ENCODE assay signal across 17 cellular contexts in genomic region chr12:118337194-118337838, GRCh38. TPM values are rescaled to one million over a fixed set of nuclear protein-coding genes. Genes with fewer than 3 reads are reported as not detected.
DNase-seq lines count a peak whose midpoint lies in the region; ATAC-seq, FAIRE-seq and TF ChIP-seq lines count a peak whose summit lies in the region.
"Had no signal": no experiment of that assay in that cellular context is flagged by ENCODE, and none has a peak within 500 bp of the region (broad histone marks: within the 10 kb centered on the region; RNA-seq: fewer than 3 reads in every experiment).

No MANE protein-coding gene starts in this region.

- ATAC-seq in K562 = no peak
- no peak for ATAC-seq in memory B cell (ENCODE audit: low read depth)
- no peak for ATAC-seq in stimulated activated naive B cell treated with anti-CD40 and anti-IgM and Interleukin-4, amounts not matched to agents 10 μg/mL and 1 μg/mL and 100 μg/mL, for 72 hours (replicated peaks)
- no peak for ATAC-seq in HG02885 (IDR thresholded peaks at IDR 0.05; ENCODE audit: poor library complexity, unreplicated experiment)

- CTCF ChIA-PET in K562 (lab: Yijun Ruan, JAX; ENCODE audit: low intra/inter-chr PET ratio) = no interaction called here

- H3K27ac Mint-ChIP-seq in HFFc6 (peak overlapping the region; percentile 69), memory B cell (peak overlapping the region; percentile 60)
- no peak overlapping the region for H3K27ac Mint-ChIP-seq in stimulated activated naive B cell treated with anti-CD40 and anti-IgM and Interleukin-4, amounts not matched to agents 10 μg/mL and 1 μg/mL and 100 μg/mL, for 72 hours
- H3K27ac Mint-ChIP-seq: activated T-helper 2 cell treated with anti-CD3 and anti-CD28 coated beads, Interferon-gamma antibody, Interleukin-2, Interleukin-4, amounts not matched to agents 10 μg/mL and 5 μg/mL and 100 μg/mL, durations not matched to agents 14 hours and 24 hours and 36 hours had no signal

- in situ Hi-C loops in K562 (cut with MboI) = no loop called here

- no peak for TF ChIP-seq RAD21 in K562 (CRISPR knock-in tag; conservative IDR thresholded peaks at IDR 0.05 in 1 of 2, IDR thresholded peaks at IDR 0.05 in 1 of 2)

- no peaks in the 10 kb centered on the region for H3K9me1 ChIP-seq in K562 (ENCODE audit: control insufficient read depth, insufficient read depth, low read length)

- WGBS in K562 (ENCODE audit: insufficient coverage, low coverage, missing lambda C conversion rate) = 79% methylated on average over 6 of the region's 6 CpGs

- H3K79me2 ChIP-seq in K562 (ENCODE audit: control insufficient read depth, insufficient read depth, low read length) = peaks cover 74% of the 10 kb centered on the region

- TF ChIP-seq EP300 in K562 (IDR thresholded peaks at IDR 0.05; ENCODE audit: low read length) = no peak

- TF ChIP-seq CTCF in AG10803 (conservative IDR thresholded peaks at IDR 0.05; ENCODE audit: low read length) (no peak), HFFc6 (IDR thresholded peaks at IDR 0.05) (no peak), K562 (IDR thresholded peaks at IDR 0.05 in 2 of 3, conservative IDR thresholded peaks at IDR 0.05 in 1 of 3; ENCODE audit: insufficient read depth in 2 of 3, low read depth in 1 of 3, low read length in 3 of 3) (no peak)

- POLR2A ChIA-PET in K562 (lab: Yijun Ruan, JAX) = interaction anchor here (0.9 to 2.3 kb wide), 2 partner anchors 9 to 20 kb away, joined by 3 to 7 read pairs; no protein-coding TSS in a partner anchor

- H3K4me3 ChIP-seq in AG10803 (ENCODE audit: low read length) (no peak overlapping the region), K562 (no peak overlapping the region)

- H3K4me1 ChIP-seq in K562 (replicated peaks in 1 of 2; ENCODE audit: control insufficient read depth in 2 of 2, insufficient read depth in 2 of 2, low read length in 2 of 2) = peaks cover 6 to 14% of the 10 kb centered on the region in 2 experiments

- H3K27ac ChIP-seq in K562 (ENCODE audit: extremely low read depth, low read depth, low read length) = no peak overlapping the region

- peaks cover 14% of the 10 kb centered on the region for H3K36me3 Mint-ChIP-seq in HFFc6 (ENCODE audit: low read depth)
- H3K36me3 Mint-ChIP-seq in memory B cell = peaks cover 20% of the 10 kb centered on the region
- peaks cover 25 to 36% of the 10 kb centered on the region in 2 donors for H3K36me3 Mint-ChIP-seq in stimulated activated naive B cell treated with anti-CD40 and anti-IgM and Interleukin-4, amounts not matched to agents 10 μg/mL and 1 μg/mL and 100 μg/mL, for 72 hours

- H3K4me3 Mint-ChIP-seq in HFFc6 (peak overlapping the region; percentile 69), memory B cell (no peak overlapping the region)
- H3K4me3 Mint-ChIP-seq in stimulated activated naive B cell treated with anti-CD40 and anti-IgM and Interleukin-4, amounts not matched to agents 10 μg/mL and 1 μg/mL and 100 μg/mL, for 72 hours = no peak overlapping the region
- H3K4me3 Mint-ChIP-seq: CD14-positive monocyte had no signal

- no peak overlapping the region for H3K4me2 ChIP-seq in K562 (ENCODE audit: insufficient read depth, low read length)

- FAIRE-seq in K562 (lab: Jason Lieb, UNC) = no peak
- FAIRE-seq: colon had no signal

- H3K27me3 ChIP-seq in K562 (ENCODE audit: control insufficient read depth in 2 of 2, insufficient read depth in 2 of 2, low read length in 2 of 2) = no peaks in the 10 kb centered on the region

- no peak for TF ChIP-seq POLR2A in K562 (conservative IDR thresholded peaks at IDR 0.05)

- no peaks in the 10 kb centered on the region for H3K36me3 ChIP-seq in K562 (ENCODE audit: control insufficient read depth, insufficient read depth, low read length)

- no TSS peak for BruUV-seq in K562 (replicated peaks; lab: Mats Ljungman, UMichigan)

- intact Hi-C loops in K562 (cut with micrococcal nuclease) (no loop called here), posterior vena cava (cut with DNase I) (no loop called here)

- 0 out of 2 replicates have a peak, but pooled peaks cover 4% of the 10 kb centered on the region for H4K20me1 ChIP-seq in K562 (replicated peaks; ENCODE audit: control insufficient read depth, insufficient read depth, low read length)

- DNase-seq in AG10803 (ENCODE audit: low read depth) (peak; percentile 55), HFFc6 (peak; percentile 39), K562 (ENCODE audit: extremely low read depth in 1 of 4, low spot score in 3 of 4) (no peak), memory B cell (ENCODE audit: low spot score in 2 of 2) (no peak), posterior vena cava (ENCODE audit: low spot score) (no peak), NCI-H1694 (lab: John Stamatoyannopoulos, UW) (no peak)
- DNase-seq in stimulated activated naive B cell treated with anti-CD40 and anti-IgM and Interleukin-4, amounts not matched to agents 10 μg/mL and 1 μg/mL and 100 μg/mL, for 72 hours = no peak
- DNase-seq: amygdala, DMS79, erythroblast, hippocampal formation, NCI-H1930 had no signal

- peaks cover 2% of the 10 kb centered on the region; the same call in 1 of the 2 replicates for H3K27me3 Mint-ChIP-seq in HFFc6 (ENCODE audit: insufficient read depth)
- H3K27me3 Mint-ChIP-seq in memory B cell = no peaks in the 10 kb centered on the region
- H3K27me3 Mint-ChIP-seq in stimulated activated naive B cell treated with anti-CD40 and anti-IgM and Interleukin-4, amounts not matched to agents 10 μg/mL and 1 μg/mL and 100 μg/mL, for 72 hours = no peaks in the 10 kb centered on the region
- H3K27me3 Mint-ChIP-seq: progenitor cell of endocrine pancreas had no signal

- H3K9me3 Mint-ChIP-seq in HFFc6 (no peaks in the 10 kb centered on the region), memory B cell (no peaks in the 10 kb centered on the region)
- H3K9me3 Mint-ChIP-seq in stimulated activated naive B cell treated with anti-CD40 and anti-IgM and Interleukin-4, amounts not matched to agents 10 μg/mL and 1 μg/mL and 100 μg/mL, for 72 hours = peaks cover 0 to 2% of the 10 kb centered on the region in 2 donors
- H3K9me3 Mint-ChIP-seq: activated T-helper 2 cell treated with anti-CD3 and anti-CD28 coated beads, Interferon-gamma antibody, Interleukin-2, Interleukin-4, amounts not matched to agents 10 μg/mL and 5 μg/mL and 100 μg/mL, durations not matched to agents 14 hours and 24 hours and 36 hours; CD14-positive monocyte had no signal

- no peak overlapping the region for H2AFZ ChIP-seq in K562 (ENCODE audit: low read depth, low read length)

- H3K4me1 Mint-ChIP-seq in HFFc6 (ENCODE audit: low read depth) (peaks cover 58% of the 10 kb centered on the region), memory B cell (peaks cover 17% of the 10 kb centered on the region)
- peaks cover 18 to 32% of the 10 kb centered on the region in 2 donors for H3K4me1 Mint-ChIP-seq in stimulated activated naive B cell treated with anti-CD40 and anti-IgM and Interleukin-4, amounts not matched to agents 10 μg/mL and 1 μg/mL and 100 μg/mL, for 72 hours

- H3K9ac ChIP-seq in K562 (ENCODE audit: insufficient read depth in 1 of 2, low read depth in 2 of 2, low read length in 2 of 2) = no peak overlapping the region

- no peaks in the 10 kb centered on the region for H3K9me3 ChIP-seq in K562 (replicated peaks; ENCODE audit: control insufficient read depth, insufficient read depth, low read depth, low read length)

TF ChIP-seq in K562, 482 proteins besides CTCF, POLR2A, EP300 and RAD21 (continues in another document):
- TF ChIP-seq ZNF282 (CRISPR knock-in tag; IDR thresholded peaks at IDR 0.05) (no peak), RBM25 (IDR thresholded peaks at IDR 0.05; ENCODE audit: low read depth, low read length, severe bottlenecking) (peak; percentile 97)

RNA-seq across cellular contexts. Expression of gene TAOK3, which starts 35.4 kb away (rescaled TPM):
- total RNA-seq in HFFc6 (2021; fragmentation: NEBNext Ultra II Directional; extraction: Animal tissue kit (Norgen Biotek cat#: 25700)) = 10 to 100 TPM; 26.0 to 30.7 (median 28.0) TPM
- total RNA-seq in K562 (2011; cell fraction: chromatin; rRNA removed; ENCODE audit: low replicate concordance) = 71.5 and 240 TPM in 2 replicates
- 37.2 and 54.2 TPM in 2 replicates for total RNA-seq in K562 (2011; cell fraction: nucleolus; rRNA removed)
- 77.6 and 79.9 TPM in 2 replicates for total RNA-seq in K562 (2011; cell fraction: nucleoplasm; rRNA removed)
- total RNA-seq in K562 (2014; rRNA removed) (40.8 and 47.1 TPM in 2 replicates), K562 (2014; rRNA removed; fragmentation: Illumina TruSeq; extraction: Trizol) (52.7 and 62.8 TPM in 2 replicates), K562 (2015; rRNA removed; fragmentation: Illumina TruSeq; extraction: Trizol) (58.4 and 66.5 TPM in 2 replicates), K562 (2021) (40.7 and 45.7 TPM in 2 replicates), posterior vena cava (10 to 100 TPM; 27.9 to 31.8 TPM)
- polyA plus RNA-seq in K562 (2011; rRNA removed) (57.3 and 60.2 TPM in 2 replicates), K562 (2014; fragmentation: Illumina TruSeq; extraction: Trizol) (70.8 and 83.5 TPM in 2 replicates), K562 (2014; fragmentation: Nextera tagmentation; extraction: Ambion mirVana) (10 to 100 TPM; 24.3 to 28.0 TPM), K562 (2014; rRNA removed) (35.7 and 42.5 TPM in 2 replicates)
- polyA plus RNA-seq in K562 (2011; cell fraction: cytosol; rRNA removed) = 28.8 and 41.0 TPM in 2 replicates
- polyA plus RNA-seq in K562 (2011; cell fraction: nucleus; rRNA removed) = 32.1 and 33.0 TPM in 2 replicates
- polyA plus RNA-seq in K562 (2012) = 30.3 and 35.6 TPM in 2 replicates
- 114 TPM in 2 replicates for polyA minus RNA-seq in K562 (2011; rRNA and poly(A)+ RNA removed)
- 32.5 and 38.7 TPM in 2 replicates for polyA minus RNA-seq in K562 (2011; cell fraction: cytosol; rRNA and poly(A)+ RNA removed)
- polyA minus RNA-seq in K562 (2011; cell fraction: nucleus; rRNA and poly(A)+ RNA removed) = 30.8 and 64.6 TPM in 2 replicates

RNA-seq across cellular contexts. Expression of gene SUDS3, which starts 39.0 kb away (rescaled TPM):
- 10 to 100 TPM; 20.5 to 23.4 (median 22.8) TPM for total RNA-seq in HFFc6 (2021; fragmentation: NEBNext Ultra II Directional; extraction: Animal tissue kit (Norgen Biotek cat#: 25700))
- total RNA-seq in K562 (2011; cell fraction: chromatin; rRNA removed; ENCODE audit: low replicate concordance) = 42.9 and 58.5 TPM in 2 replicates
- 29.9 and 31.8 TPM in 2 replicates for total RNA-seq in K562 (2011; cell fraction: nucleolus; rRNA removed)
- total RNA-seq in K562 (2011; cell fraction: nucleoplasm; rRNA removed) = 77.4 and 101 TPM in 2 replicates
- total RNA-seq in K562 (2014; rRNA removed) (20.3 and 23.1 TPM in 2 replicates), K562 (2014; rRNA removed; fragmentation: Illumina TruSeq; extraction: Trizol) (29.1 and 29.3 TPM in 2 replicates), K562 (2015; rRNA removed; fragmentation: Illumina TruSeq; extraction: Trizol) (28.5 and 29.3 TPM in 2 replicates), K562 (2021) (20.9 and 23.3 TPM in 2 replicates), posterior vena cava (10 to 100 TPM; 21.2 to 31.1 TPM)
- polyA plus RNA-seq in K562 (2011; rRNA removed) (25.7 and 30.5 TPM in 2 replicates), K562 (2014; fragmentation: Illumina TruSeq; extraction: Trizol) (19.6 and 24.0 TPM in 2 replicates), K562 (2014; fragmentation: Nextera tagmentation; extraction: Ambion mirVana) (10 to 100 TPM in 1 of 2 experiments, 1 to 10 TPM in 1; 6.6 to 11.8 TPM), K562 (2014; rRNA removed) (20.6 and 24.2 TPM in 2 replicates)
- 9.6 and 19.5 TPM in 2 replicates for polyA plus RNA-seq in K562 (2011; cell fraction: cytosol; rRNA removed)
- polyA plus RNA-seq in K562 (2011; cell fraction: nucleus; rRNA removed) = 29.9 and 36.5 TPM in 2 replicates
- polyA plus RNA-seq in K562 (2012) = 14.6 and 23.5 TPM in 2 replicates
- polyA minus RNA-seq in K562 (2011; rRNA and poly(A)+ RNA removed) = 26.7 and 28.3 TPM in 2 replicates
- 13.2 and 16.8 TPM in 2 replicates for polyA minus RNA-seq in K562 (2011; cell fraction: cytosol; rRNA and poly(A)+ RNA removed)
- 12.0 and 17.3 TPM in 2 replicates for polyA minus RNA-seq in K562 (2011; cell fraction: nucleus; rRNA and poly(A)+ RNA removed)

Comparison
In these comparisons a context has a peak if more than half of its experiments do, and no peak if none do; other contexts are left out.
1. DNase-seq: peak in AG10803 (single experiment) and HFFc6 (single experiment); none in K562 (0 of 4), memory B cell (0 of 2), stimulated activated naive B cell treated with anti-CD40 and anti-IgM and Interleukin-4, amounts not matched to agents 10 μg/mL and 1 μg/mL and 100 μg/mL, for 72 hours (single experiment), posterior vena cava (single experiment) and NCI-H1694 (single experiment).